ENCODE assay signal across 8 cellular contexts in the genomic region with DNA sequence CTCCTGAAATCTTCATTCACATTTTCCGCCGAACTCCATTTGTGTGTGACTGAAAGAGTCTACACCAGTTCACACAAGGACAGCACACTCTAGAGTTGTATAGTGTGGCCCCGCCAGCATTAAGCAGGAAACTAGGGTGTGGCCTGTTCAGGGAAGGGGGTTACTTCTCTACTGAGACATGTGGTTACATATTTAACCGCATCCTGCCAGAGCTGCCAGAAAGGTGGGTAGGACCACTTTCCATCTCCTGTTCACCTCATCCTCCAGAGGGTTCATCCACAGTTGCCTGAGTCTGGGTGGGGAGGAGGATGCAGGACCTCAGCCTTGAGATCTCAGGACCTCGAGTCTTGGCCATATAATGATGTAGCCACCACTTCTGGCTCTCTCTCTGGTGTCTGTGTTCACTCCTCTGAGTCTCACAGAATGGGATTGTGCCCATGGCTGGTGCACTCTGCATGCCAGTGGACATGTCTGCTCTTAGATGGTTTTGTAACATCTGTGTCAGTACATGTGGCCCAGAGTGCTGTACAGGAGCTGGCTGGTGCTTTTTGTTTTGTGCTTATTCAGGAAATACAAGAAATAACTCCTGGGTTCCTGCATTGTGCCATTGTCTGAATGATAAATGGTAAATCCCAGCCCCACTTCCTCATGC.
DNase-seq lines count a peak whose midpoint lies in the region; ATAC-seq and TF ChIP-seq lines count a peak whose summit lies in the region.

No MANE protein-coding gene starts in this region.

- ATAC-seq in GM21619 (IDR thresholded peaks at IDR 0.05; ENCODE audit: unreplicated experiment): peak; percentile 84

- TF ChIP-seq CTCF in brain microvascular endothelial cell (IDR thresholded peaks at IDR 0.05; ENCODE audit: low read depth, low read length, missing control alignments): no peak

- in situ Hi-C loops in brain microvascular endothelial cell (cut with HindIII; ENCODE audit: low pct_ligation_motif_present, low sequenced_read_pairs): no loop called here

- no peaks in the 10 kb centered on the region for H3K36me3 ChIP-seq in brain microvascular endothelial cell (replicated peaks)

- DNase-seq in GDM1 (lab: John Stamatoyannopoulos, UW) (peak; percentile 40), NAMALWA (ENCODE audit: low spot score) (peak; percentile 24), brain microvascular endothelial cell (no peak), inferior parietal cortex (ENCODE audit: extremely low spot score) (no peak), NCI-H187 (lab: John Stamatoyannopoulos, UW) (no peak)
- peak; percentile 61 to 70 for DNase-seq in activated T-cell treated with anti-CD3 and anti-CD28 coated beads, Interleukin-2, amount 50 U/mL, for 48 hours
- peak; percentile 56 to 64 for DNase-seq in stimulated activated CD4-positive, alpha-beta T cell treated with anti-CD3 and anti-CD28 coated beads, Interleukin-15, amount 100 ng/mL, for 48 hours (ENCODE audit: low read depth in 2 of 2)

- H3K4me3 ChIP-seq in brain microvascular endothelial cell (ENCODE audit: low read depth, low read length): no peak overlapping the region

- H3K27me3 ChIP-seq in brain microvascular endothelial cell (replicated peaks): no peaks in the 10 kb centered on the region

- H3K27ac ChIP-seq in brain microvascular endothelial cell: no peak overlapping the region

Comparison
In these comparisons a context has a peak if more than half of its experiments do, and no peak if none do; other contexts are left out.
1. DNase-seq: peak in GDM1 (single experiment), NAMALWA (single experiment), activated T-cell treated with anti-CD3 and anti-CD28 coated beads, Interleukin-2, amount 50 U/mL, for 48 hours (2 of 2) and stimulated activated CD4-positive, alpha-beta T cell treated with anti-CD3 and anti-CD28 coated beads, Interleukin-15, amount 100 ng/mL, for 48 hours (2 of 2); none in brain microvascular endothelial cell (single experiment), inferior parietal cortex (single experiment) and NCI-H187 (0 of 2).